Comparison of ENCODE assay signal across 7 cellular contexts in the genomic region with DNA sequence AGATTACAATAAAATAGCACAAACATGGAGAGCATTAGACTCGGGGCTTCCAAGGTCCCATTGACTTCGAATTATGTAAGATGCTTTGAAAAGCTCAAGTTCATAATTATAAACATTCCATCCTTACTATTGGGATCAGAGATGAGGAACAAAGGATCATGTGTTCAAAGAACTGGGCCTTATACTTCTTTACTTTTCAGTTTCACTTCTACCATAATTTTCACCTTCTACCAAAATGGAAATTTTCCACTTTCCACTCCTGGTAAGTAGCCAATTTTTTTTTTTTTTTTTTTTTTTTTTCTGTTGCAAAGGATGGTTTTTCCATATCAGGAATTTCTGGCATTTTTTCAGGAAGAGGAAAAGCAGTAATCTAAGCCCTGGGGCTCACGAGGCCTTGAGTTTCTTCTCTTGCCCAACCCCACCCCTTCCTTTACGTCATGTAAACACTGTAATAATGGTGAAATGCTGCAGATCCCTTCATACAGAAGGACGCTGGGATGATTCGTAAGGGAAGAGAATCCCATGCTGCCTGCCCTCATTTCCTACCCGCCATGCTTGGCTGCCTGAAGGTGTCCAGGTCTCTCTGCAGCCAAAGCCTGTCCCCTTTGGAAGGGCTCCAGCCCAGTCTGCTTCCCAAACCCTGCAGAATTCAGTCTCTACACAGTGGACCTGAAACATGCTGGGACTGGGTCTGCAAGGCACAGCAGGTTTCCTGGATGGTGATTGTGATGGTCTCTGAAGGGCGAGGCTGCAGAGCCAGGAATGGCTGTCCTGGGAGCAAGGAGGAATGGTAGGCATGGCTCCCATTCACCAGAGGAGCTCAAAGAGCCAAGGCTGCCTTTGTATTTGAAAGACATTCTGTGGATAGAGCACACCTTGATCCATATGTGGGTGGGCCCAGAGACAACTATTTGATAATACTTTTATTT. TPM values are rescaled to one million over a fixed set of nuclear protein-coding genes. Genes with fewer than 3 reads are reported as not detected.
DNase-seq lines count a peak whose midpoint lies in the region; ATAC-seq and TF ChIP-seq lines count a peak whose summit lies in the region.

No MANE protein-coding gene starts in this region.

- H3K27ac ChIP-seq in mesendoderm (ENCODE audit: low read depth, low read length) = no peak overlapping the region
- H3K27ac ChIP-seq in tibial nerve = peak overlapping the region; percentile 61 to 90 (median 72)

- H3K9me3 ChIP-seq in tibial nerve = no peaks in the 10 kb centered on the region

- H4K8ac ChIP-seq in mesendoderm (ENCODE audit: low read depth, low read length) = no peak overlapping the region

- H3K4me2 ChIP-seq in mesendoderm (ENCODE audit: low read length) = no peak overlapping the region

- no peak overlapping the region for H3K56ac ChIP-seq in mesendoderm (ENCODE audit: low read length)

- H2BK5ac ChIP-seq in mesendoderm (ENCODE audit: low read length) = no peak overlapping the region

- no peaks in the 10 kb centered on the region for H3K27me3 Mint-ChIP-seq in stimulated activated naive B cell treated with anti-CD40 and anti-IgM and Interleukin-4, amounts not matched to agents 10 μg/mL and 1 μg/mL and 100 μg/mL, for 72 hours

- peaks cover 3 to 13% of the 10 kb centered on the region in 2 donors for H3K4me1 Mint-ChIP-seq in stimulated activated naive B cell treated with anti-CD40 and anti-IgM and Interleukin-4, amounts not matched to agents 10 μg/mL and 1 μg/mL and 100 μg/mL, for 72 hours

- no peaks in the 10 kb centered on the region for H3K79me2 ChIP-seq in mesendoderm (ENCODE audit: control insufficient read depth, insufficient read depth, low read length)

- peak overlapping the region; percentile 15 for H3K23ac ChIP-seq in mesendoderm (ENCODE audit: low read length)

- H3K36me3 ChIP-seq in mesendoderm (ENCODE audit: control insufficient read depth, insufficient read depth, low read length) = no peaks in the 10 kb centered on the region
- H3K36me3 ChIP-seq in tibial nerve = peaks cover 0 to 4% (median 0%) of the 10 kb centered on the region in 3 donors

- no peak for TF ChIP-seq POLR2A in tibial nerve (IDR thresholded peaks at IDR 0.05)

- TF ChIP-seq CTCF in epithelial cell of esophagus (IDR thresholded peaks at IDR 0.05; ENCODE audit: insufficient read depth, low read depth, low read length, missing control alignments) = no peak
- no peak for TF ChIP-seq CTCF in tibial nerve (IDR thresholded peaks at IDR 0.05)

- no peak overlapping the region for H3K9ac ChIP-seq in mesendoderm (ENCODE audit: low read length)

- H3K27me3 ChIP-seq in mesendoderm (ENCODE audit: insufficient read depth, low read length, poor library complexity) (no peaks in the 10 kb centered on the region), tibial nerve (no peaks in the 10 kb centered on the region)

- DNase-seq in RPMI7951 (ENCODE audit: low read depth) (peak; percentile 78), epithelial cell of esophagus (ENCODE audit: low read depth) (peak; percentile 55), mesendoderm (peak; percentile 29), tibial nerve (ENCODE audit: low spot score in 2 of 2) (peak in 1 of 2 donors; percentile 57)
- DNase-seq in effector CD8-positive, alpha-beta T cell (lab: John Stamatoyannopoulos, UW) = no peak
- DNase-seq in stimulated activated naive B cell treated with anti-CD40 and anti-IgM and Interleukin-4, amounts not matched to agents 10 μg/mL and 1 μg/mL and 100 μg/mL, for 72 hours = no peak

- no peaks in the 10 kb centered on the region for H3K79me1 ChIP-seq in mesendoderm (ENCODE audit: low read length)

- H3K4me1 ChIP-seq in mesendoderm (ENCODE audit: control insufficient read depth, low read depth, low read length) (no peaks in the 10 kb centered on the region), tibial nerve (peaks cover 0 to 24% (median 11%) of the 10 kb centered on the region in 4 donors)

- ATAC-seq in stimulated activated naive B cell treated with anti-CD40 and anti-IgM and Interleukin-4, amounts not matched to agents 10 μg/mL and 1 μg/mL and 100 μg/mL, for 72 hours (replicated peaks) = no peak
- ATAC-seq in GM21360 (IDR thresholded peaks at IDR 0.05; ENCODE audit: unreplicated experiment) = no peak

- peaks cover 4 to 8% of the 10 kb centered on the region in 2 donors for H3K9me3 Mint-ChIP-seq in stimulated activated naive B cell treated with anti-CD40 and anti-IgM and Interleukin-4, amounts not matched to agents 10 μg/mL and 1 μg/mL and 100 μg/mL, for 72 hours

- H4K5ac ChIP-seq in mesendoderm (ENCODE audit: low read length) = no peak overlapping the region

- no peak overlapping the region for H2AK5ac ChIP-seq in mesendoderm (ENCODE audit: low read length)

- no peak overlapping the region for H3K4ac ChIP-seq in mesendoderm (ENCODE audit: low read depth, low read length)

- peak in 1 of 2 donors; percentile 51 for TF ChIP-seq EP300 in tibial nerve (IDR thresholded peaks at IDR 0.05)

- no peak overlapping the region for H3K18ac ChIP-seq in mesendoderm (ENCODE audit: low read length)

- peaks cover 0 to 4% of the 10 kb centered on the region in 2 donors for H3K36me3 Mint-ChIP-seq in stimulated activated naive B cell treated with anti-CD40 and anti-IgM and Interleukin-4, amounts not matched to agents 10 μg/mL and 1 μg/mL and 100 μg/mL, for 72 hours

- WGBS in mesendoderm (ENCODE audit: extremely low coverage, insufficient coverage, low lambda C conversion rate) = no CpG with 5 or more reads among the region's 8 CpGs
- 26 to 28% methylated on average over 8 of the region's 8 CpGs for WGBS in tibial nerve, 2 donors

- H3K4me3 Mint-ChIP-seq in stimulated activated naive B cell treated with anti-CD40 and anti-IgM and Interleukin-4, amounts not matched to agents 10 μg/mL and 1 μg/mL and 100 μg/mL, for 72 hours = no peak overlapping the region

- H2BK15ac ChIP-seq in mesendoderm (replicated peaks; ENCODE audit: low read depth) = no peak overlapping the region

- H3K27ac Mint-ChIP-seq in stimulated activated naive B cell treated with anti-CD40 and anti-IgM and Interleukin-4, amounts not matched to agents 10 μg/mL and 1 μg/mL and 100 μg/mL, for 72 hours = no peak overlapping the region

- no peak overlapping the region for H3K4me3 ChIP-seq in epithelial cell of esophagus (ENCODE audit: low read length)
- H3K4me3 ChIP-seq in mesendoderm (ENCODE audit: low read length) = no peak overlapping the region
- no peak overlapping the region for H3K4me3 ChIP-seq in tibial nerve

- H2BK120ac ChIP-seq in mesendoderm (ENCODE audit: low read depth, low read length) = no peak overlapping the region

RNA-seq across cellular contexts. Expression of a gene that starts 56.9 kb away (rescaled TPM):
- 0.60 and 1.1 TPM in 2 replicates for total RNA-seq in RPMI7951 (2014; rRNA removed; shearing (Covaris generic))
- polyA plus RNA-seq in mesendoderm (2013, experiment 1 of 2) = 1.4 TPM
- polyA plus RNA-seq in mesendoderm (2013, experiment 2 of 2) = 1.4 TPM
- 1 to 10 TPM; 5.4 to 7.1 (median 5.7) TPM for total RNA-seq in tibial nerve

Comparison
In these comparisons a context has a peak if more than half of its experiments do, and no peak if none do; other contexts are left out.
1. DNase-seq: peak in RPMI7951 (single experiment), epithelial cell of esophagus (single experiment) and mesendoderm (single experiment); none in effector CD8-positive, alpha-beta T cell (single experiment) and stimulated activated naive B cell treated with anti-CD40 and anti-IgM and Interleukin-4, amounts not matched to agents 10 μg/mL and 1 μg/mL and 100 μg/mL, for 72 hours (single experiment).